8 cellular contexts compared by ENCODE assay signal in genomic region chr19:18571564-18572344, GRCh38. TPM values are rescaled to one million over a fixed set of nuclear protein-coding genes. Genes with fewer than 3 reads are reported as not detected.
DNase-seq lines count a peak whose midpoint lies in the region; ATAC-seq, FAIRE-seq and TF ChIP-seq lines count a peak whose summit lies in the region.

UBA52 (plus strand) TSS chr19:18571857; CDS start chr19:18573301, 1,444 bp downstream.

- H3K36me3 Mint-ChIP-seq in activated naive CD8-positive, alpha-beta T cell treated with anti-CD3 and anti-CD28 coated beads, Interleukin-2, amount 10 ng/mL, durations not matched to agents 7 days and 5 days, result peaks cover 23% of the 10 kb centered on the region
- H3K36me3 Mint-ChIP-seq in glutamatergic neuron (ENCODE audit: unreplicated experiment), result no peaks in the 10 kb centered on the region

- peaks cover 16% of the 10 kb centered on the region for H3K4me1 Mint-ChIP-seq in activated naive CD8-positive, alpha-beta T cell treated with anti-CD3 and anti-CD28 coated beads, Interleukin-2, amount 10 ng/mL, durations not matched to agents 7 days and 5 days
- H3K4me1 Mint-ChIP-seq in glutamatergic neuron (ENCODE audit: low read depth, unreplicated experiment), result peaks cover 9% of the 10 kb centered on the region

- peak; percentile 82 for FAIRE-seq in pancreas (lab: Jason Lieb, UNC)

- POLR2A ChIA-PET in activated naive CD8-positive, alpha-beta T cell treated with anti-CD3 and anti-CD28 coated beads, Interleukin-2, amount 10 ng/mL, durations not matched to agents 7 days and 5 days (lab: Charles Lee), result interaction anchor here (0.6 to 4.3 kb wide), 22 partner anchors 9 to 639 kb away, joined by 3 to 80 read pairs (median 4); partner anchors contain the start of genes CCDC124, COPE, DDX49 and ELL

- H3K4me3 ChIP-seq in SU-DHL-6 (ENCODE audit: insufficient read depth, low read length, poor library complexity, severe bottlenecking) (peak within 1 kb of the TSS; percentile 87), pancreas (peak within 1 kb of the TSS; percentile 62 to 98 (median 84)), tibial artery (peak within 1 kb of the TSS; percentile 80 to 91)

- peak within 1 kb of the TSS; percentile 92 for H3K27ac Mint-ChIP-seq in activated naive CD8-positive, alpha-beta T cell treated with anti-CD3 and anti-CD28 coated beads, Interleukin-2, amount 10 ng/mL, durations not matched to agents 7 days and 5 days
- peak within 1 kb of the TSS; percentile 68 for H3K27ac Mint-ChIP-seq in glutamatergic neuron (ENCODE audit: unreplicated experiment)

- H2AFZ ChIP-seq in SU-DHL-6 (ENCODE audit: low read depth, low read length, severe bottlenecking), result peak within 1 kb of the TSS; percentile 61

- H3K27me3 ChIP-seq in SU-DHL-6 (ENCODE audit: low read length), result no peaks in the 10 kb centered on the region
- no peaks in the 10 kb centered on the region for H3K27me3 ChIP-seq in pancreas
- H3K27me3 ChIP-seq in tibial artery, result no peaks in the 10 kb centered on the region

- peaks cover 9 to 13% (median 9%) of the 10 kb centered on the region in 3 donors for H3K4me1 ChIP-seq in pancreas
- peaks cover 0 to 22% (median 13%) of the 10 kb centered on the region in 4 donors for H3K4me1 ChIP-seq in tibial artery

- H3K9ac ChIP-seq in SU-DHL-6 (ENCODE audit: low read length), result peak within 1 kb of the TSS; percentile 95

- no peaks in the 10 kb centered on the region for H3K9me2 ChIP-seq in SU-DHL-6 (replicated peaks; ENCODE audit: insufficient read depth, low read length)

- H3K9me3 ChIP-seq in SU-DHL-6 (ENCODE audit: insufficient read depth, low read length) (no peaks in the 10 kb centered on the region), pancreas (no peaks in the 10 kb centered on the region), tibial artery (no peaks in the 10 kb centered on the region)

- H3K9me3 Mint-ChIP-seq in activated naive CD8-positive, alpha-beta T cell treated with anti-CD3 and anti-CD28 coated beads, Interleukin-2, amount 10 ng/mL, durations not matched to agents 7 days and 5 days, result no peaks in the 10 kb centered on the region
- peaks cover 3% of the 10 kb centered on the region for H3K9me3 Mint-ChIP-seq in glutamatergic neuron (ENCODE audit: unreplicated experiment)

- peak; percentile 98 for TF ChIP-seq POLR2A in GM10847 (IDR thresholded peaks at IDR 0.05; ENCODE audit: extremely low read depth, insufficient read length)

- WGBS in pancreas, 2 donors, result 0 to 1% methylated on average over 72 to 75 of the region's 75 CpGs

- no peak for TF ChIP-seq CTCF in SU-DHL-6 (IDR thresholded peaks at IDR 0.05; ENCODE audit: insufficient read depth, low read length, poor library complexity, severe bottlenecking)
- TF ChIP-seq CTCF in glutamatergic neuron (IDR thresholded peaks at IDR 0.05; ENCODE audit: partially characterized antibody, unreplicated experiment), result no peak
- no peak for TF ChIP-seq CTCF in pancreas (IDR thresholded peaks at IDR 0.05)
- no peak for TF ChIP-seq CTCF in tibial artery (IDR thresholded peaks at IDR 0.05)

- ATAC-seq in HG02642 (IDR thresholded peaks at IDR 0.05; ENCODE audit: poor library complexity, unreplicated experiment), result peak; percentile 92
- peak; percentile 93 for ATAC-seq in activated naive CD8-positive, alpha-beta T cell treated with anti-CD3 and anti-CD28 coated beads, Interleukin-2, amount 10 ng/mL, durations not matched to agents 7 days and 5 days (ENCODE audit: low read depth)
- peak; percentile 96 to 99 (median 98) for ATAC-seq in pancreas

- H3K4me2 ChIP-seq in SU-DHL-6 (ENCODE audit: low read depth, low read length, poor library complexity, severe bottlenecking), result peak within 1 kb of the TSS; percentile 89

- H3F3A ChIP-seq in SU-DHL-6 (ENCODE audit: insufficient read depth), result peaks cover 7% of the 10 kb centered on the region; the same call in 1 of the 2 replicates

- intact Hi-C loops in pancreas (cut with DNase I), result loop anchor here in 1 of 3 donors (10.0 kb wide), 1 partner anchor 107 kb away; no protein-coding TSS in a partner anchor
- intact Hi-C loops in tibial artery (cut with DNase I; ENCODE audit: low total_unique reads), result no loop called here

- H3K36me3 ChIP-seq in SU-DHL-6 (ENCODE audit: low read length) (peaks cover 18% of the 10 kb centered on the region; the same call in 1 of the 2 replicates), pancreas (peaks cover 0 to 44% (median 23%) of the 10 kb centered on the region in 3 donors), tibial artery (peaks cover 56 to 66% (median 65%) of the 10 kb centered on the region in 3 donors)

- H3K27ac ChIP-seq in SU-DHL-6 (ENCODE audit: low read depth, low read length) (peak within 1 kb of the TSS; percentile 71), pancreas (peak within 1 kb of the TSS; percentile 69 to 86 (median 84)), tibial artery (peak within 1 kb of the TSS; percentile 86 to 91)

- peak; percentile 98 for DNase-seq in NCI-H128 (lab: John Stamatoyannopoulos, UW; ENCODE audit: unreplicated experiment)
- peak; percentile 100 for DNase-seq in activated naive CD8-positive, alpha-beta T cell treated with anti-CD3 and anti-CD28 coated beads, Interleukin-2, amount 10 ng/mL, durations not matched to agents 7 days and 5 days
- DNase-seq in glutamatergic neuron, result peak; percentile 99
- DNase-seq in pancreas, result peak; percentile 97 to 99 (median 98)
- peak; percentile 98 to 99 for DNase-seq in tibial artery

- H3K4me3 Mint-ChIP-seq in activated naive CD8-positive, alpha-beta T cell treated with anti-CD3 and anti-CD28 coated beads, Interleukin-2, amount 10 ng/mL, durations not matched to agents 7 days and 5 days, result peak within 1 kb of the TSS; percentile 97
- H3K4me3 Mint-ChIP-seq in glutamatergic neuron (ENCODE audit: unreplicated experiment), result peak within 1 kb of the TSS; percentile 90

- peaks cover 21% of the 10 kb centered on the region for H3K79me2 ChIP-seq in SU-DHL-6 (ENCODE audit: insufficient read depth, low read length)

- no peaks in the 10 kb centered on the region for H3K27me3 Mint-ChIP-seq in activated naive CD8-positive, alpha-beta T cell treated with anti-CD3 and anti-CD28 coated beads, Interleukin-2, amount 10 ng/mL, durations not matched to agents 7 days and 5 days
- peaks cover 4% of the 10 kb centered on the region for H3K27me3 Mint-ChIP-seq in glutamatergic neuron (ENCODE audit: unreplicated experiment)

- peaks cover 6% of the 10 kb centered on the region; the same call in 1 of the 2 replicates for H4K20me1 ChIP-seq in SU-DHL-6 (ENCODE audit: low read depth, low read length)

RNA-seq across cellular contexts. Expression of gene UBA52, which starts in this region (rescaled TPM):
- total RNA-seq in activated naive CD8-positive, alpha-beta T cell treated with anti-CD3 and anti-CD28 coated beads, Interleukin-2, amount 10 ng/mL, durations not matched to agents 7 days and 5 days, result 1,000 to 10,000 TPM; 1,538 to 1,547 TPM
- 826 TPM for total RNA-seq in glutamatergic neuron (ENCODE audit: unreplicated experiment)
- 100 to 1,000 TPM; 522 to 838 (median 679) TPM for total RNA-seq in pancreas
- polyA plus RNA-seq in pancreas, result 100 to 1,000 TPM; 402 to 680 TPM

Comparison
In these comparisons a context has a peak if more than half of its experiments do, and no peak if none do; other contexts are left out.
1. Peak in every context shown above with its lines: DNase-seq, ATAC-seq, H3K4me3 ChIP-seq and H3K27ac ChIP-seq.